16 cellular contexts compared by ENCODE assay signal in the genomic region with DNA sequence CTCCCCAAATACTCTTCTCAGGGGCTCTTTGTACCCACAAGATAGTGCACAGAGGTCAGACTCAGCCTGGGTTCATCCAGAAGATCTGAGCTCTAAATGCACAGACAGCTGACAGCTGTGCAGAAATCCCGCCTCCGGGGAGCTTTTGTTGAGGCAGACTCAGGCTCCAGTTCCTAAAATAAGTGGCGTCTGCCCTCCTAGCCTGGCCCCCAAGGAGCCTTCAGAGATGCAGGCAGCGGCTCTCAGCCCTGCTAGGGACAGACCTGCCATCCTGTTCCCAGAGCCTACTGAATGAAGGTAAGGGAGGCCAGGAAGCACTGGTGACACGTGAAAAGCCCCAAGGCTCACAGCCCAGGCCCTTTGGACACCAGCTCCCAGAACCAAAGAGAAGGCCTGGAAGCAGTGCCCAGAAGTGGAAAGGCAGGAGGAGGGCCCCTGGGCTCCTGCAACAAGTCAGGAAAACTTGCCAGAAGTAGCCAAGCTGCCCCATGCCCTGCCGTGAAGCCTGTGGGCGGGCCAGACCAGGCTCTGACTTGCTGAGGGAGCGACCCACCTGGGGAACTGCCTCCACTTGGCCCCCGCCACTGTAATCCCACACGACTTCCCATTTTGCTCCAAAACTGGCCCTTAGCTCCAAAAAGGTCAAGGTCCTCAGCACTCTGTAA. TPM values are rescaled to one million over a fixed set of nuclear protein-coding genes. Genes with fewer than 3 reads are reported as not detected.
DNase-seq lines count a peak whose midpoint lies in the region; ATAC-seq and TF ChIP-seq lines count a peak whose summit lies in the region.
"Had no signal": no experiment of that assay in that cellular context is flagged by ENCODE, and none has a peak within 500 bp of the region (broad histone marks: within the 10 kb centered on the region; RNA-seq: fewer than 3 reads in every experiment).

No MANE protein-coding gene starts in this region.

- DNase-seq in MV-4-11 (lab: John Stamatoyannopoulos, UW) (peak; percentile 6), coronary artery (ENCODE audit: low spot score) (no peak), myocyte (ENCODE audit: low read depth) (peak; percentile 77), DMS53 (lab: John Stamatoyannopoulos, UW) (no peak)
- DNase-seq in activated CD4-positive, alpha-beta memory T cell treated with anti-CD3 and anti-CD28 coated beads for 36 hours: no peak
- DNase-seq: activated naive CD4-positive, alpha-beta T cell; CD4-positive, alpha-beta memory T cell; IMR-90; NCI-H1417 treated with DMSO at 0.1 percent for 48 hours; NCI-H526 treated with DMSO at 0.1 percent for 48 hours; SHP77 treated with DMSO at 0.1 percent for 48 hours; stimulated activated naive CD4-positive, alpha-beta T cell treated with Interleukin-2 at 50 U/mL for 16 hours had no signal

- H3K4me3 Mint-ChIP-seq in activated CD4-positive, alpha-beta memory T cell treated with anti-CD3 and anti-CD28 coated beads for 36 hours: no peak overlapping the region
- H3K4me3 Mint-ChIP-seq: CD4-positive, alpha-beta memory T cell had no signal

- no peaks in the 10 kb centered on the region for H3K27me3 Mint-ChIP-seq in activated CD4-positive, alpha-beta memory T cell treated with anti-CD3 and anti-CD28 coated beads for 36 hours
- H3K27me3 Mint-ChIP-seq: CD4-positive, alpha-beta memory T cell had no signal

- no peak overlapping the region for H3K9ac ChIP-seq in stomach smooth muscle (ENCODE audit: low read length in 2 of 2)

- H3K4me1 ChIP-seq in stomach smooth muscle (ENCODE audit: control insufficient read depth, insufficient read depth, low read length): peaks cover 70% of the 10 kb centered on the region

- ATAC-seq in HG03159 (IDR thresholded peaks at IDR 0.05; ENCODE audit: unreplicated experiment) (no peak), HG02678 (IDR thresholded peaks at IDR 0.05; ENCODE audit: unreplicated experiment) (no peak)

- TF ChIP-seq CTCF in coronary artery (IDR thresholded peaks at IDR 0.05): no peak

- POLR2A ChIA-PET in activated CD4-positive, alpha-beta memory T cell treated with anti-CD3 and anti-CD28 coated beads for 36 hours (lab: Charles Lee): no interaction called here

- no peaks in the 10 kb centered on the region for H3K4me1 Mint-ChIP-seq in activated CD4-positive, alpha-beta memory T cell treated with anti-CD3 and anti-CD28 coated beads for 36 hours (ENCODE audit: low read depth)

- H3K27ac Mint-ChIP-seq in activated CD4-positive, alpha-beta memory T cell treated with anti-CD3 and anti-CD28 coated beads for 36 hours: no peak overlapping the region

- H3K27ac ChIP-seq in coronary artery (peak overlapping the region; percentile 76 to 88), stomach smooth muscle (ENCODE audit: low read length) (peak overlapping the region; percentile 62)
- H3K27ac ChIP-seq: epithelial cell of prostate had no signal

- H3K9me3 Mint-ChIP-seq in activated CD4-positive, alpha-beta memory T cell treated with anti-CD3 and anti-CD28 coated beads for 36 hours: no peaks in the 10 kb centered on the region
- H3K9me3 Mint-ChIP-seq: CD4-positive, alpha-beta memory T cell had no signal

- H3K9me3 ChIP-seq in stomach smooth muscle (ENCODE audit: control insufficient read depth in 2 of 2, low read length in 2 of 2): no peaks in the 10 kb centered on the region

- H3K4me3 ChIP-seq in coronary artery (no peak overlapping the region), stomach smooth muscle (ENCODE audit: low read length in 2 of 2) (no peak overlapping the region)

- H3K36me3 Mint-ChIP-seq in activated CD4-positive, alpha-beta memory T cell treated with anti-CD3 and anti-CD28 coated beads for 36 hours: no peaks in the 10 kb centered on the region

- intact Hi-C loops in activated CD4-positive, alpha-beta memory T cell treated with anti-CD3 and anti-CD28 coated beads for 36 hours (cut with micrococcal nuclease): no loop called here

- CTCF ChIA-PET in activated CD4-positive, alpha-beta memory T cell treated with anti-CD3 and anti-CD28 coated beads for 36 hours (lab: Charles Lee): no interaction called here

- H3K27me3 ChIP-seq in stomach smooth muscle (ENCODE audit: control insufficient read depth in 1 of 2, insufficient read depth in 2 of 2, low read length in 2 of 2): no peaks in the 10 kb centered on the region

- peaks cover 2 to 14% of the 10 kb centered on the region in 2 donors for H3K36me3 ChIP-seq in stomach smooth muscle (ENCODE audit: control insufficient read depth in 2 of 2, insufficient read depth in 2 of 2, low read length in 2 of 2)

RNA-seq across cellular contexts. Expression of a gene that starts 51.1 kb away (rescaled TPM):
- total RNA-seq in myocyte: 62.0 and 78.2 TPM in 2 replicates
- 43.8 TPM for polyA plus RNA-seq in myocyte (2012)
- 10 to 100 TPM; 40.6 to 45.5 TPM for total RNA-seq in activated CD4-positive, alpha-beta memory T cell treated with anti-CD3 and anti-CD28 coated beads for 36 hours

Comparison
In these comparisons a context has a peak if more than half of its experiments do, and no peak if none do; other contexts are left out.
1. DNase-seq: peak in MV-4-11 (single experiment) and myocyte (single experiment); none in coronary artery (single experiment), activated CD4-positive, alpha-beta memory T cell treated with anti-CD3 and anti-CD28 coated beads for 36 hours (single experiment) and DMS53 (single experiment).